In the genomic region with DNA sequence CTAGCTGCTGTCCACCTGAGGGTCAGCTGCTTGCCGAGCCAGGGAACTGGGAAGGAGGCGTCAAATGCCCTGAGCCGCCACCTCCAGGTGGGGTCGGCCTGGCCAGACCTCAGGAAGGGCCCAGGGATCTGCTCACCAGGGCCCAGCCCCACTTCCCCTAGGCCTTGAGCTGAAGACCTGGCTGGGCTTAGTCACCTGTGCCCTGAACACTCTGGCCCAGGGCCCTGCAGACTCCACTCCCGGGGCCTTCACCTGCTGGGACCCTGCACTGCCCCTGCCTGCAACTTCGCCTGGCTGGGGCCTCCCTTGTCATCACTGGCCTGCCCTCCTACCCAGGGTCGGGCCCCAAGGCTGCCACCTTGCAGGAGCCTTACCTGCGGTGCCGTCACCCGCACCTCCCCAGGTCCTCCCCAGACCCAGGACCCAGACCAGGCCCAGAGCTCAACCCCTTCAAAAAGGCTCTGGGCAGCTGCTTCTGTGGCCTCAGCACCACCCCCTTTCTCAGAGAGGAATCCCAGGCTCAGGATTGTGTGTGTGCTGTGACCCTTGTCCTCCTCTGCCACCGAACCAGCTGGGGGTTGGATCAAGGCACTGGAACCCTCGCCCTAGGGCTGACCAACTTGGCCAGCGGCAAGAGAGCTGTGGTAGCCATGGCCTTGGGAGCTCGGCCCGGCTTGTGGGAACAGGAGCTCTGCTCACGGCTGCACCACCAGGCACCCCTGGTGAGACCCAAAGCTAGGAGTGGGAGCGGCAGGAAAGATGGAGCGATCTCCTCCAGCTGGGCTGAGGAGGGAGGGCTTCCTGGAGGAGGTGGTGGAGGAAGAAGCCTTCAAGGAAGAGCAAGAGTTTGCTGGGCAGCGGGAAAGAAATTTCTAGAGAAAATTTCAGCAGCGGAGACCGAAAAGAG, we compare ENCODE assay signal across 8 cellular contexts. TPM values are rescaled to one million over a fixed set of nuclear protein-coding genes. Genes with fewer than 3 reads are reported as not detected.
DNase-seq lines count a peak whose midpoint lies in the region; ATAC-seq, FAIRE-seq and TF ChIP-seq lines count a peak whose summit lies in the region.

No MANE protein-coding gene starts in this region.

- H3K27ac ChIP-seq in cardiac muscle cell (no peak overlapping the region), K562 (ENCODE audit: extremely low read depth, low read depth, low read length) (peak overlapping the region; percentile 84), mesendoderm (ENCODE audit: low read depth, low read length) (no peak overlapping the region), vagina (peak overlapping the region; percentile 25)

- H3K23ac ChIP-seq in mesendoderm (ENCODE audit: low read length): no peak overlapping the region

- peaks cover 9% of the 10 kb centered on the region for H3K79me1 ChIP-seq in mesendoderm (ENCODE audit: low read length)

- no peak overlapping the region for H2BK15ac ChIP-seq in mesendoderm (replicated peaks; ENCODE audit: low read depth)

- CTCF ChIA-PET in K562 (lab: Yijun Ruan, JAX; ENCODE audit: low intra/inter-chr PET ratio): no interaction called here

- H3K4me1 ChIP-seq in cardiac muscle cell (ENCODE audit: low read depth) (peaks cover 19% of the 10 kb centered on the region), K562 (replicated peaks in 1 of 2; ENCODE audit: control insufficient read depth in 2 of 2, insufficient read depth in 2 of 2, low read length in 2 of 2) (peaks cover 13 to 68% of the 10 kb centered on the region in 2 experiments), mesendoderm (ENCODE audit: control insufficient read depth, low read depth, low read length) (peaks cover 9% of the 10 kb centered on the region), vagina (peaks cover 27% of the 10 kb centered on the region)

- H3K9me1 ChIP-seq in K562 (ENCODE audit: control insufficient read depth, insufficient read depth, low read length): no peaks in the 10 kb centered on the region

- H3K27me3 ChIP-seq in cardiac muscle cell: no peaks in the 10 kb centered on the region
- H3K27me3 ChIP-seq in K562 (ENCODE audit: control insufficient read depth in 2 of 2, insufficient read depth in 2 of 2, low read length in 2 of 2): no peaks in the 10 kb centered on the region
- no peaks in the 10 kb centered on the region for H3K27me3 ChIP-seq in mesendoderm (ENCODE audit: insufficient read depth, low read length, poor library complexity)
- H3K27me3 ChIP-seq in vagina: no peaks in the 10 kb centered on the region

- peak overlapping the region; percentile 99 for H3K56ac ChIP-seq in mesendoderm (ENCODE audit: low read length)

- H4K5ac ChIP-seq in mesendoderm (ENCODE audit: low read length): no peak overlapping the region

- H4K20me1 ChIP-seq in K562 (replicated peaks; ENCODE audit: control insufficient read depth, insufficient read depth, low read length): no peaks in the 10 kb centered on the region; the same call in 1 of the 2 replicates

- TF ChIP-seq CTCF in cardiac muscle cell (IDR thresholded peaks at IDR 0.05; ENCODE audit: low read depth, low read length) (no peak), K562 (IDR thresholded peaks at IDR 0.05 in 2 of 3, conservative IDR thresholded peaks at IDR 0.05 in 1 of 3; ENCODE audit: insufficient read depth in 2 of 3, low read depth in 1 of 3, low read length in 3 of 3) (no peak), vagina (IDR thresholded peaks at IDR 0.05) (no peak)

- H3K4me3 ChIP-seq in cardiac muscle cell: peak overlapping the region; percentile 98
- H3K4me3 ChIP-seq in K562: peak overlapping the region; percentile 100
- peak overlapping the region; percentile 56 for H3K4me3 ChIP-seq in mesendoderm (ENCODE audit: low read length)
- H3K4me3 ChIP-seq in vagina: peak overlapping the region; percentile 78 to 88

- no peak for TF ChIP-seq POLR2A in K562 (conservative IDR thresholded peaks at IDR 0.05)
- TF ChIP-seq POLR2A in vagina (IDR thresholded peaks at IDR 0.05): no peak

- TF ChIP-seq RAD21 in K562 (CRISPR knock-in tag; conservative IDR thresholded peaks at IDR 0.05 in 1 of 2, IDR thresholded peaks at IDR 0.05 in 1 of 2): no peak

- peak; percentile 29 for FAIRE-seq in K562 (lab: Jason Lieb, UNC)

- no peak for DNase-seq in cardiac muscle cell (ENCODE audit: low read depth in 1 of 2, low spot score in 1 of 2)
- no peak for DNase-seq in Right ventricle myocardium inferior (ENCODE audit: missing footprints)
- DNase-seq in K562 (ENCODE audit: extremely low read depth in 1 of 4, low spot score in 3 of 4): peak in 2 of 4 experiments; percentile 30 to 44
- no peak for DNase-seq in mesendoderm
- DNase-seq in vagina (ENCODE audit: extremely low spot score in 2 of 2): no peak
- DNase-seq in NOMO-1 treated with dmso at 0.1 percent for 144 hours (lab: John Stamatoyannopoulos, UW; ENCODE audit: unreplicated experiment): no peak
- no peak for DNase-seq in NCI-H748 (lab: John Stamatoyannopoulos, UW; ENCODE audit: unreplicated experiment)

- 33% methylated on average over 18 of the region's 21 CpGs for WGBS in K562 (ENCODE audit: insufficient coverage, low coverage, missing lambda C conversion rate)
- WGBS in mesendoderm (ENCODE audit: extremely low coverage, insufficient coverage, low lambda C conversion rate): no CpG with 5 or more reads among the region's 21 CpGs

- H2AK5ac ChIP-seq in mesendoderm (ENCODE audit: low read length): peak overlapping the region; percentile 74

- H2AFZ ChIP-seq in K562 (ENCODE audit: low read depth, low read length): peak overlapping the region; percentile 91

- POLR2A ChIA-PET in K562 (lab: Yijun Ruan, JAX): interaction anchor here (0.6 to 8.3 kb wide), 11 partner anchors 11 to 394 kb away, joined by 3 to 221 read pairs (median 3); a partner anchor contains a TSS

- peak overlapping the region; percentile 88 for H3K18ac ChIP-seq in mesendoderm (ENCODE audit: low read length)

- H3K9me3 ChIP-seq in cardiac muscle cell (ENCODE audit: low read depth) (no peaks in the 10 kb centered on the region), K562 (replicated peaks; ENCODE audit: control insufficient read depth, insufficient read depth, low read depth, low read length) (no peaks in the 10 kb centered on the region), vagina (no peaks in the 10 kb centered on the region)

- peak overlapping the region; percentile 97 for H3K4me2 ChIP-seq in K562 (ENCODE audit: insufficient read depth, low read length)
- peak overlapping the region; percentile 70 for H3K4me2 ChIP-seq in mesendoderm (ENCODE audit: low read length)

- H3K9ac ChIP-seq in K562 (ENCODE audit: insufficient read depth in 1 of 2, low read depth in 2 of 2, low read length in 2 of 2): peak overlapping the region; percentile 90 to 95
- H3K9ac ChIP-seq in mesendoderm (ENCODE audit: low read length): peak overlapping the region; percentile 99

- H2BK120ac ChIP-seq in mesendoderm (ENCODE audit: low read depth, low read length): no peak overlapping the region

- peaks cover 35% of the 10 kb centered on the region for H3K79me2 ChIP-seq in K562 (ENCODE audit: control insufficient read depth, insufficient read depth, low read length)
- H3K79me2 ChIP-seq in mesendoderm (ENCODE audit: control insufficient read depth, insufficient read depth, low read length): peaks cover 16% of the 10 kb centered on the region

- BruUV-seq in K562 (replicated peaks; lab: Mats Ljungman, UMichigan): no TSS peak

- no peak overlapping the region for H4K8ac ChIP-seq in mesendoderm (ENCODE audit: low read depth, low read length)

- H3K4ac ChIP-seq in mesendoderm (ENCODE audit: low read depth, low read length): peak overlapping the region; percentile 88

- in situ Hi-C loops in K562 (cut with MboI): no loop called here

- ATAC-seq in Right ventricle myocardium inferior (no peak), K562 (peak; percentile 30), GM21786 (IDR thresholded peaks at IDR 0.05; ENCODE audit: unreplicated experiment) (no peak)

- no peak for TF ChIP-seq EP300 in K562 (IDR thresholded peaks at IDR 0.05; ENCODE audit: low read length)

- H3K36me3 ChIP-seq in cardiac muscle cell: peaks cover 3% of the 10 kb centered on the region
- H3K36me3 ChIP-seq in K562 (ENCODE audit: control insufficient read depth, insufficient read depth, low read length): peaks cover 25% of the 10 kb centered on the region
- H3K36me3 ChIP-seq in mesendoderm (ENCODE audit: control insufficient read depth, insufficient read depth, low read length): peaks cover 1% of the 10 kb centered on the region
- H3K36me3 ChIP-seq in vagina: peaks cover 0 to 14% of the 10 kb centered on the region in 2 donors

- no peak overlapping the region for H2BK5ac ChIP-seq in mesendoderm (ENCODE audit: low read length)

- intact Hi-C loops in Right ventricle myocardium inferior (cut with DNase I): no loop called here
- intact Hi-C loops in K562 (cut with micrococcal nuclease): loop anchor here (2.0 kb wide), 2 partner anchors 13 to 23 kb away; a partner anchor contains a TSS
- intact Hi-C loops in vagina (cut with DNase I): no loop called here

RNA-seq across cellular contexts. Expression of a gene that starts 1.2 kb away (rescaled TPM):
- total RNA-seq in cardiac muscle cell (68.6 and 78.2 TPM in 2 replicates), Right ventricle myocardium inferior (37.9 TPM), K562 (2014; rRNA removed) (50.0 and 57.8 TPM in 2 replicates), K562 (2014; rRNA removed; fragmentation: Illumina TruSeq; extraction: Trizol) (13.8 and 17.6 TPM in 2 replicates), K562 (2015; rRNA removed; fragmentation: Illumina TruSeq; extraction: Trizol) (29.7 and 30.5 TPM in 2 replicates), K562 (2021) (81.2 and 84.0 TPM in 2 replicates), vagina (44.0 TPM)
- polyA plus RNA-seq in cardiac muscle cell (73.3 and 87.6 TPM in 2 replicates), K562 (2011; rRNA removed) (38.3 and 49.6 TPM in 2 replicates), K562 (2014; fragmentation: Illumina TruSeq; extraction: Trizol) (28.4 and 52.9 TPM in 2 replicates), K562 (2014; fragmentation: Nextera tagmentation; extraction: Ambion mirVana) (under 1 TPM; 0.24 to 0.49 TPM), K562 (2014; rRNA removed) (56.2 and 57.1 TPM in 2 replicates)
- total RNA-seq in K562 (2011; cell fraction: chromatin; rRNA removed; ENCODE audit: low replicate concordance): 20.6 and 61.7 TPM in 2 replicates
- total RNA-seq in K562 (2011; cell fraction: nucleolus; rRNA removed): 48.5 and 57.8 TPM in 2 replicates
- total RNA-seq in K562 (2011; cell fraction: nucleoplasm; rRNA removed): 24.1 and 26.4 TPM in 2 replicates
- 51.9 and 81.6 TPM in 2 replicates for polyA plus RNA-seq in K562 (2011; cell fraction: cytosol; rRNA removed)
- 55.4 and 66.0 TPM in 2 replicates for polyA plus RNA-seq in K562 (2011; cell fraction: nucleus; rRNA removed)
- polyA plus RNA-seq in K562 (2012): 61.8 and 81.8 TPM in 2 replicates
- 22.0 and 33.8 TPM in 2 replicates for polyA minus RNA-seq in K562 (2011; rRNA and poly(A)+ RNA removed)
- 41.6 and 47.4 TPM in 2 replicates for polyA minus RNA-seq in K562 (2011; cell fraction: cytosol; rRNA and poly(A)+ RNA removed)
- polyA minus RNA-seq in K562 (2011; cell fraction: nucleus; rRNA and poly(A)+ RNA removed): 11.4 and 18.9 TPM in 2 replicates
- 39.7 TPM for polyA plus RNA-seq in mesendoderm (2013, experiment 1 of 2)
- 39.7 TPM for polyA plus RNA-seq in mesendoderm (2013, experiment 2 of 2)

RNA-seq across cellular contexts. Expression of a gene that starts 2.9 kb away (rescaled TPM):
- total RNA-seq in cardiac muscle cell (0.95 TPM in 1 of 2 replicates, not detected in the other), Right ventricle myocardium inferior (1.4 TPM), K562 (2014; rRNA removed) (not detected in 2 replicates), K562 (2014; rRNA removed; fragmentation: Illumina TruSeq; extraction: Trizol) (not detected in 2 replicates), K562 (2015; rRNA removed; fragmentation: Illumina TruSeq; extraction: Trizol) (not detected in 2 replicates), K562 (2021) (not detected in 2 replicates), vagina (not detected)
- polyA plus RNA-seq in cardiac muscle cell (3.2 and 3.3 TPM in 2 replicates), K562 (2011; rRNA removed) (not detected in 2 replicates), K562 (2014; fragmentation: Illumina TruSeq; extraction: Trizol) (not detected in 2 replicates), K562 (2014; fragmentation: Nextera tagmentation; extraction: Ambion mirVana) (not detected), K562 (2014; rRNA removed) (not detected in 2 replicates)
- not detected in 2 replicates for total RNA-seq in K562 (2011; cell fraction: chromatin; rRNA removed; ENCODE audit: low replicate concordance)
- not detected in 2 replicates for total RNA-seq in K562 (2011; cell fraction: nucleolus; rRNA removed)
- total RNA-seq in K562 (2011; cell fraction: nucleoplasm; rRNA removed): not detected in 2 replicates
- not detected in 2 replicates for polyA plus RNA-seq in K562 (2011; cell fraction: cytosol; rRNA removed)
- polyA plus RNA-seq in K562 (2011; cell fraction: nucleus; rRNA removed): not detected in 2 replicates
- polyA plus RNA-seq in K562 (2012): 1.4 TPM in 2 replicates
- polyA minus RNA-seq in K562 (2011; rRNA and poly(A)+ RNA removed): not detected in 2 replicates
- polyA minus RNA-seq in K562 (2011; cell fraction: cytosol; rRNA and poly(A)+ RNA removed): not detected in 2 replicates
- polyA minus RNA-seq in K562 (2011; cell fraction: nucleus; rRNA and poly(A)+ RNA removed): 0.44 TPM in 1 of 2 replicates, not detected in the other
- polyA plus RNA-seq in mesendoderm (2013, experiment 1 of 2): 0.14 TPM
- polyA plus RNA-seq in mesendoderm (2013, experiment 2 of 2): 0.15 TPM

RNA-seq across cellular contexts. Expression of a gene that starts 12.9 kb away (rescaled TPM):
- 412 and 540 TPM in 2 replicates for total RNA-seq in cardiac muscle cell
- 745 and 845 TPM in 2 replicates for polyA plus RNA-seq in cardiac muscle cell
- total RNA-seq in Right ventricle myocardium inferior: 620 TPM
- 122 and 317 TPM in 2 replicates for total RNA-seq in K562 (2011; cell fraction: chromatin; rRNA removed; ENCODE audit: low replicate concordance)
- total RNA-seq in K562 (2011; cell fraction: nucleolus; rRNA removed): 269 and 300 TPM in 2 replicates
- 142 and 195 TPM in 2 replicates for total RNA-seq in K562 (2011; cell fraction: nucleoplasm; rRNA removed)
- total RNA-seq in K562 (2014; rRNA removed): 264 and 325 TPM in 2 replicates
- total RNA-seq in K562 (2014; rRNA removed; fragmentation: Illumina TruSeq; extraction: Trizol): 86.3 and 117 TPM in 2 replicates
- total RNA-seq in K562 (2015; rRNA removed; fragmentation: Illumina TruSeq; extraction: Trizol): 287 and 291 TPM in 2 replicates
- total RNA-seq in K562 (2021): 425 and 437 TPM in 2 replicates
- polyA plus RNA-seq in K562 (2011; rRNA removed): 268 and 271 TPM in 2 replicates
- 337 and 660 TPM in 2 replicates for polyA plus RNA-seq in K562 (2011; cell fraction: cytosol; rRNA removed)
- polyA plus RNA-seq in K562 (2011; cell fraction: nucleus; rRNA removed): 333 and 371 TPM in 2 replicates
- polyA plus RNA-seq in K562 (2012): 429 and 432 TPM in 2 replicates
- 393 and 490 TPM in 2 replicates for polyA plus RNA-seq in K562 (2014; fragmentation: Illumina TruSeq; extraction: Trizol)
- polyA plus RNA-seq in K562 (2014; fragmentation: Nextera tagmentation; extraction: Ambion mirVana): 10 to 100 TPM; 24.1 to 51.3 TPM
- polyA plus RNA-seq in K562 (2014; rRNA removed): 426 and 443 TPM in 2 replicates
- polyA minus RNA-seq in K562 (2011; rRNA and poly(A)+ RNA removed): 130 and 204 TPM in 2 replicates
- polyA minus RNA-seq in K562 (2011; cell fraction: cytosol; rRNA and poly(A)+ RNA removed): 222 and 247 TPM in 2 replicates
- 108 and 161 TPM in 2 replicates for polyA minus RNA-seq in K562 (2011; cell fraction: nucleus; rRNA and poly(A)+ RNA removed)
- 288 TPM for polyA plus RNA-seq in mesendoderm (2013, experiment 1 of 2)
- 285 TPM for polyA plus RNA-seq in mesendoderm (2013, experiment 2 of 2)
- total RNA-seq in vagina: 312 TPM

RNA-seq across cellular contexts. Expression of a gene that starts 23.3 kb away (rescaled TPM):
- total RNA-seq in cardiac muscle cell (0.25 TPM in 1 of 2 replicates, not detected in the other), Right ventricle myocardium inferior (not detected), K562 (2014; rRNA removed) (not detected in 2 replicates), K562 (2014; rRNA removed; fragmentation: Illumina TruSeq; extraction: Trizol) (not detected in 2 replicates), K562 (2015; rRNA removed; fragmentation: Illumina TruSeq; extraction: Trizol) (not detected in 2 replicates), K562 (2021) (not detected in 2 replicates), vagina (not detected)
- polyA plus RNA-seq in cardiac muscle cell (0.24 TPM in 1 of 2 replicates, not detected in the other), K562 (2011; rRNA removed) (not detected in 2 replicates), K562 (2014; fragmentation: Illumina TruSeq; extraction: Trizol) (not detected in 2 replicates), K562 (2014; fragmentation: Nextera tagmentation; extraction: Ambion mirVana) (not detected), K562 (2014; rRNA removed) (not detected in 2 replicates)
- not detected in 2 replicates for total RNA-seq in K562 (2011; cell fraction: chromatin; rRNA removed; ENCODE audit: low replicate concordance)
- not detected in 2 replicates for total RNA-seq in K562 (2011; cell fraction: nucleolus; rRNA removed)
- total RNA-seq in K562 (2011; cell fraction: nucleoplasm; rRNA removed): not detected in 2 replicates
- 0.03 TPM in 1 of 2 replicates, not detected in the other for polyA plus RNA-seq in K562 (2011; cell fraction: cytosol; rRNA removed)
- not detected in 2 replicates for polyA plus RNA-seq in K562 (2011; cell fraction: nucleus; rRNA removed)
- 0.09 and 0.21 TPM in 2 replicates for polyA plus RNA-seq in K562 (2012)
- polyA minus RNA-seq in K562 (2011; rRNA and poly(A)+ RNA removed): not detected in 2 replicates
- not detected in 2 replicates for polyA minus RNA-seq in K562 (2011; cell fraction: cytosol; rRNA and poly(A)+ RNA removed)
- polyA minus RNA-seq in K562 (2011; cell fraction: nucleus; rRNA and poly(A)+ RNA removed): not detected in 2 replicates
- polyA plus RNA-seq in mesendoderm (2013, experiment 1 of 2): 0.03 TPM
- polyA plus RNA-seq in mesendoderm (2013, experiment 2 of 2): 0.01 TPM

RNA-seq across cellular contexts. Expression of a gene that starts 23.6 kb away (rescaled TPM):
- total RNA-seq in cardiac muscle cell: 36.7 and 51.4 TPM in 2 replicates
- polyA plus RNA-seq in cardiac muscle cell: 18.5 and 24.3 TPM in 2 replicates
- 16.5 TPM for total RNA-seq in Right ventricle myocardium inferior
- 16.4 and 68.0 TPM in 2 replicates for total RNA-seq in K562 (2011; cell fraction: chromatin; rRNA removed; ENCODE audit: low replicate concordance)
- 100 and 103 TPM in 2 replicates for total RNA-seq in K562 (2011; cell fraction: nucleolus; rRNA removed)
- total RNA-seq in K562 (2011; cell fraction: nucleoplasm; rRNA removed): 32.4 and 39.2 TPM in 2 replicates
- total RNA-seq in K562 (2014; rRNA removed): 38.5 and 46.9 TPM in 2 replicates
- total RNA-seq in K562 (2014; rRNA removed; fragmentation: Illumina TruSeq; extraction: Trizol): 3.4 and 4.6 TPM in 2 replicates
- total RNA-seq in K562 (2015; rRNA removed; fragmentation: Illumina TruSeq; extraction: Trizol): 14.8 and 16.4 TPM in 2 replicates
- 45.8 and 49.2 TPM in 2 replicates for total RNA-seq in K562 (2021)
- polyA plus RNA-seq in K562 (2011; rRNA removed): 8.6 and 13.0 TPM in 2 replicates
- 18.4 and 58.5 TPM in 2 replicates for polyA plus RNA-seq in K562 (2011; cell fraction: cytosol; rRNA removed)
- polyA plus RNA-seq in K562 (2011; cell fraction: nucleus; rRNA removed): 14.8 and 30.5 TPM in 2 replicates
- 20.5 and 29.0 TPM in 2 replicates for polyA plus RNA-seq in K562 (2012)
- 8.8 and 14.8 TPM in 2 replicates for polyA plus RNA-seq in K562 (2014; fragmentation: Illumina TruSeq; extraction: Trizol)
- polyA plus RNA-seq in K562 (2014; fragmentation: Nextera tagmentation; extraction: Ambion mirVana): 1 to 10 TPM; 3.9 to 7.0 TPM
- 23.9 and 27.3 TPM in 2 replicates for polyA plus RNA-seq in K562 (2014; rRNA removed)
- polyA minus RNA-seq in K562 (2011; rRNA and poly(A)+ RNA removed): 2.8 and 4.9 TPM in 2 replicates
- 27.4 and 32.4 TPM in 2 replicates for polyA minus RNA-seq in K562 (2011; cell fraction: cytosol; rRNA and poly(A)+ RNA removed)
- 13.6 and 14.0 TPM in 2 replicates for polyA minus RNA-seq in K562 (2011; cell fraction: nucleus; rRNA and poly(A)+ RNA removed)
- 4.1 TPM for polyA plus RNA-seq in mesendoderm (2013, experiment 1 of 2)
- polyA plus RNA-seq in mesendoderm (2013, experiment 2 of 2): 4.0 TPM
- total RNA-seq in vagina: 13.0 TPM

Comparison
In these comparisons a context has a peak if more than half of its experiments do, and no peak if none do; other contexts are left out.
1. H3K27ac ChIP-seq: peak in K562 (single experiment) and vagina (single experiment); none in cardiac muscle cell (single experiment) and mesendoderm (single experiment).
2. Peak in every context shown above with its lines, with median percentiles within 50 percentile points of each other: H3K4me3 ChIP-seq.